Comparison of ENCODE assay signal across 14 cellular contexts in the genomic region with DNA sequence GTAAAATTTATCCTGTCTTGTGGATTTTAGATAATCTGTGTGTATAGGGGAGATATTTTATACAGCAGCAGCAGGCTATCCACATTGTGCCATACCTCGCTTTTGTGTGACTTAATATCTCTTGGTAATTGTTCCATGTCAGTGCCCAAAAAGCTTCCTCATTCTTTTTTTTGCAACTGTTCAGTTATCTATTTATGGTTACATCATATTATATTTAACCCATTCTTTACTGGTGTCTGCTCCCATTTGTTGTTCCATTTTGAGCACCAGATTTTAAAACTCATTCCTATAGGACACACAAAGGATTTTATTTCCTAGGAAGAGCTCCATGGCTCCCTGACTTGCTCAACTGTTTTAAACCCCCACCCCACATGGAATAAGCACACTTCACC.
DNase-seq lines count a peak whose midpoint lies in the region; ATAC-seq, FAIRE-seq and TF ChIP-seq lines count a peak whose summit lies in the region.
"Had no signal": no experiment of that assay in that cellular context is flagged by ENCODE, and none has a peak within 500 bp of the region (broad histone marks: within the 10 kb centered on the region; RNA-seq: fewer than 3 reads in every experiment).

No MANE protein-coding gene starts in this region.

- no peaks in the 10 kb centered on the region for H3K9me3 Mint-ChIP-seq in MCF 10A (ENCODE audit: unreplicated experiment)
- no peaks in the 10 kb centered on the region for H3K9me3 Mint-ChIP-seq in endothelial cell (ENCODE audit: unreplicated experiment)
- H3K9me3 Mint-ChIP-seq: HFFc6 had no signal

- in situ Hi-C loops in mammary epithelial cell (cut with MboI; ENCODE audit: low sequenced_read_pairs in 2 of 2): loop anchor here in 1 of 2 donors (25.0 kb wide), 1 partner anchor 664 kb away; no protein-coding TSS in a partner anchor

- no peak overlapping the region for H3K4me3 ChIP-seq in mammary epithelial cell (replicated peaks in 1 of 3; ENCODE audit: insufficient read depth in 1 of 3, low read depth in 2 of 3, low read length in 3 of 3)
- no peak overlapping the region for H3K4me3 ChIP-seq in OCI-LY3 (ENCODE audit: low read length)
- no peak overlapping the region for H3K4me3 ChIP-seq in colonic mucosa
- H3K4me3 ChIP-seq in thymus (ENCODE audit: low read length): peak overlapping the region; percentile 6
- no peak overlapping the region for H3K4me3 ChIP-seq in pancreas
- H3K4me3 ChIP-seq: stomach had no signal

- no peak overlapping the region for H3K27ac ChIP-seq in mammary epithelial cell (ENCODE audit: insufficient read depth, low read depth, low read length)
- no peak overlapping the region for H3K27ac ChIP-seq in OCI-LY3 (ENCODE audit: low read length)
- H3K27ac ChIP-seq in colonic mucosa: peak overlapping the region; percentile 20
- peak overlapping the region; percentile 83 for H3K27ac ChIP-seq in thymus (ENCODE audit: low read depth)
- H3K27ac ChIP-seq in pancreas: no peak overlapping the region

- no peak overlapping the region for H3K4me2 ChIP-seq in mammary epithelial cell (ENCODE audit: insufficient read depth, low read depth, low read length)
- H3K4me2 ChIP-seq in OCI-LY3 (ENCODE audit: low read length): peak overlapping the region; percentile 6

- H3K9me3 ChIP-seq in mammary epithelial cell (replicated peaks; ENCODE audit: insufficient read depth, low read length): no peaks in the 10 kb centered on the region
- H3K9me3 ChIP-seq in OCI-LY3 (ENCODE audit: insufficient read depth, low read length): no peaks in the 10 kb centered on the region; the same call in 1 of the 2 replicates
- H3K9me3 ChIP-seq in colonic mucosa: no peaks in the 10 kb centered on the region
- H3K9me3 ChIP-seq in thymus (ENCODE audit: control insufficient read depth): no peaks in the 10 kb centered on the region
- H3K9me3 ChIP-seq in pancreas: no peaks in the 10 kb centered on the region
- H3K9me3 ChIP-seq: stomach had no signal

- 95% methylated on average over 1 of the region's 1 CpG for WGBS in mammary epithelial cell (ENCODE audit: low coverage, missing lambda C conversion rate)
- WGBS in thymus: 39% methylated on average over 1 of the region's 1 CpG
- WGBS in pancreas, 2 donors: 66 to 75% methylated on average over 1 of the region's 1 CpG

- H3K36me3 Mint-ChIP-seq in MCF 10A (ENCODE audit: insufficient read depth, unreplicated experiment) (no peaks in the 10 kb centered on the region), endothelial cell (ENCODE audit: low read depth, unreplicated experiment) (no peaks in the 10 kb centered on the region)

- no peaks in the 10 kb centered on the region for H3K27me3 Mint-ChIP-seq in MCF 10A (ENCODE audit: insufficient read depth, unreplicated experiment)
- no peaks in the 10 kb centered on the region for H3K27me3 Mint-ChIP-seq in endothelial cell (ENCODE audit: unreplicated experiment)

- CTCF ChIA-PET in mammary epithelial cell (lab: Charles Lee; ENCODE audit: low non-redundant PET): interaction anchor here (0.6 kb wide), 1 partner anchor 1062 kb away, joined by 3 read pairs; no protein-coding TSS in a partner anchor
- CTCF ChIA-PET in MCF 10A (lab: Yijun Ruan, JAX): interaction anchor here (0.5 to 8.5 kb wide), 8 partner anchors 21 to 210 kb away, joined by 3 to 87 read pairs (median 4); a partner anchor contains a TSS

- no peak overlapping the region for H3K9ac ChIP-seq in mammary epithelial cell (ENCODE audit: insufficient read depth, low read length)
- no peak overlapping the region for H3K9ac ChIP-seq in OCI-LY3 (ENCODE audit: low read length)
- no peak overlapping the region for H3K9ac ChIP-seq in colonic mucosa (ENCODE audit: low read depth in 2 of 2, low read length in 2 of 2)

- intact Hi-C loops in mammary epithelial cell (cut with micrococcal nuclease): no loop called here
- intact Hi-C loops in MCF 10A (cut with micrococcal nuclease): no loop called here
- intact Hi-C loops in colonic mucosa (cut with DNase I): no loop called here
- intact Hi-C loops in pancreas (cut with DNase I): loop anchor here in 1 of 3 donors (5.0 kb wide), 1 partner anchor 89 kb away; a partner anchor contains a TSS

- H2AFZ ChIP-seq in mammary epithelial cell (ENCODE audit: low read depth, low read length): peak overlapping the region; percentile 42
- 0 out of 2 replicates have a peak overlapping the region, but pooled peaks have one; percentile 15 for H2AFZ ChIP-seq in OCI-LY3 (ENCODE audit: low read depth, low read length)

- dilution Hi-C loops in mammary epithelial cell (cut with HindIII; ENCODE audit: low sequenced_read_pairs): no loop called here

- no peaks in the 10 kb centered on the region for H3K4me1 Mint-ChIP-seq in MCF 10A (ENCODE audit: insufficient read depth, unreplicated experiment)
- H3K4me1 Mint-ChIP-seq in endothelial cell (ENCODE audit: unreplicated experiment): no peaks in the 10 kb centered on the region

- H3K27me3 ChIP-seq in mammary epithelial cell (ENCODE audit: insufficient read depth, low read length) (no peaks in the 10 kb centered on the region), OCI-LY3 (ENCODE audit: low read depth, low read length) (no peaks in the 10 kb centered on the region), colonic mucosa (no peaks in the 10 kb centered on the region), thymus (ENCODE audit: control insufficient read depth, insufficient read depth) (no peaks in the 10 kb centered on the region), pancreas (no peaks in the 10 kb centered on the region)
- H3K27me3 ChIP-seq: stomach had no signal

- TF ChIP-seq CTCF in mammary epithelial cell (conservative IDR thresholded peaks at IDR 0.05 in 1 of 2, IDR thresholded peaks at IDR 0.05 in 1 of 2; ENCODE audit: extremely low read depth in 1 of 2, insufficient read depth in 1 of 2, low read depth in 1 of 2, low read length in 2 of 2) (no peak), MCF 10A (IDR thresholded peaks at IDR 0.05; ENCODE audit: unreplicated experiment) (no peak), OCI-LY3 (IDR thresholded peaks at IDR 0.05; ENCODE audit: low read depth, low read length) (no peak), colonic mucosa (IDR thresholded peaks at IDR 0.05) (no peak), endothelial cell (IDR thresholded peaks at IDR 0.05; ENCODE audit: unreplicated experiment) (no peak), pancreas (IDR thresholded peaks at IDR 0.05) (no peak)

- BruUV-seq in mammary epithelial cell (replicated peaks; lab: Mats Ljungman, UMichigan) (no TSS peak), MCF 10A (replicated peaks; lab: Mats Ljungman, UMichigan) (no TSS peak)

- H3K4me3 Mint-ChIP-seq in MCF 10A (ENCODE audit: unreplicated experiment) (no peak overlapping the region), endothelial cell (ENCODE audit: unreplicated experiment) (no peak overlapping the region)
- H3K4me3 Mint-ChIP-seq: HFFc6 had no signal

- FAIRE-seq in pancreas (lab: Jason Lieb, UNC): no peak

- H3K36me3 ChIP-seq in mammary epithelial cell (ENCODE audit: insufficient read depth, low read length) (no peaks in the 10 kb centered on the region), OCI-LY3 (replicated peaks; ENCODE audit: low read depth, low read length) (no peaks in the 10 kb centered on the region), colonic mucosa (no peaks in the 10 kb centered on the region), thymus (ENCODE audit: control insufficient read depth, insufficient read depth) (no peaks in the 10 kb centered on the region), pancreas (no peaks in the 10 kb centered on the region)
- H3K36me3 ChIP-seq: stomach had no signal

- no peaks in the 10 kb centered on the region for H3K79me2 ChIP-seq in mammary epithelial cell (ENCODE audit: insufficient read depth, low read length)
- no peaks in the 10 kb centered on the region for H3K79me2 ChIP-seq in OCI-LY3 (ENCODE audit: low read length)

- DNase-seq in mammary epithelial cell: no peak
- no peak for DNase-seq in MCF 10A (ENCODE audit: unreplicated experiment)
- DNase-seq in colonic mucosa: no peak
- no peak for DNase-seq in endothelial cell (ENCODE audit: low spot score)
- no peak for DNase-seq in activated effector memory CD4-positive, alpha-beta T cell treated with anti-CD3 and anti-CD28 coated beads, Interleukin-2, amount 50 U/mL, for 16 hours
- no peak for DNase-seq in pancreas
- DNase-seq: anterior cingulate cortex, GDM1, HFFc6, NCI-H1436 treated with DMSO at 0.1 percent for 48 hours, NCI-H69, stomach had no signal

- H4K20me1 ChIP-seq in mammary epithelial cell (ENCODE audit: insufficient read depth, low read length) (no peaks in the 10 kb centered on the region), OCI-LY3 (ENCODE audit: insufficient read depth, low read length) (no peaks in the 10 kb centered on the region)

- no peak for ATAC-seq in pancreas

- POLR2A ChIA-PET in MCF 10A (lab: Yijun Ruan, JAX): no interaction called here

- H3K4me1 ChIP-seq in mammary epithelial cell (ENCODE audit: insufficient read depth, low read length): peaks cover 28% of the 10 kb centered on the region
- H3K4me1 ChIP-seq in OCI-LY3 (ENCODE audit: low read length): peaks cover 13% of the 10 kb centered on the region
- H3K4me1 ChIP-seq in colonic mucosa: no peaks in the 10 kb centered on the region
- peaks cover 48% of the 10 kb centered on the region for H3K4me1 ChIP-seq in thymus (ENCODE audit: control insufficient read depth, insufficient read depth, low read length)
- H3K4me1 ChIP-seq in pancreas: no peaks in the 10 kb centered on the region

- no peak overlapping the region for H3K27ac Mint-ChIP-seq in MCF 10A (ENCODE audit: low read depth, unreplicated experiment)
- H3K27ac Mint-ChIP-seq in endothelial cell (ENCODE audit: unreplicated experiment): no peak overlapping the region
- H3K27ac Mint-ChIP-seq: HFFc6 had no signal

Comparison
In these comparisons a context has a peak if more than half of its experiments do, and no peak if none do; other contexts are left out.
1. H3K27ac ChIP-seq: peak in colonic mucosa (single experiment) and thymus (single experiment); none in mammary epithelial cell (single experiment), OCI-LY3 (single experiment) and pancreas (0 of 4).